Comparison of ENCODE assay signal across 8 cellular contexts in the genomic region with DNA sequence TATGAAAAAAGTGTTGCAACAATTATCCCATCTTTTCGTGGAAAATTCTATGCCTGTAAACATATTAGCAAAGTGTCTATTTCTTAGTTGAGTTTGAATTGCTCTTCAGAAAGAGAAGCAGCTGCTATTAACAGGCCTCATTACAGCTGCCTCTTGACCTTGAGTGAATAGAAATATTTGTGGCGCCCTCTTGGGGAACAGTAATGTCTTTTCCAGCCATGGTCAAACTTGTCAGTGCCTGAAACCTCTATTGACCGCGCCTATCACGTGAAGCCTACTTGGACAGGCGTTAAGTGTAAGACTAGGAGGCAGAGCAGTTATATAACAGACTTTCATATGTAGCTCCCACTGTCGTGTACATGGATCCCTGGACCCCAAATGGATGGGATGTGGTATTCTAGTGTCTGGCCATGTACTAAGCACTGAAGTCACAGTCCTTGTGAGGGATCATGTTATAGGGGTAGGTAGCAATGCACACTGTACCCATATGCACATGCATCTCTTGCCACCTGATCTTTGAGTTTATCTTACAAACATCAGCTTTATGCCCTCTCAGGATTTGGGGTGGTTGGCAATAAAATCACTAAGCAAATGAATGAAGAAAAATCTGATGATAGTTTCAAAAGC.
DNase-seq lines count a peak whose midpoint lies in the region; ATAC-seq and TF ChIP-seq lines count a peak whose summit lies in the region.

No MANE protein-coding gene starts in this region.

- peak; percentile 51 for TF ChIP-seq CTCF in AG04450 (IDR thresholded peaks at IDR 0.05; ENCODE audit: low read depth, low read length)
- TF ChIP-seq CTCF in astrocyte of the spinal cord (IDR thresholded peaks at IDR 0.05; ENCODE audit: low read depth, low read length), result peak; percentile 51
- peak in 1 of 2 donors; percentile 29 for TF ChIP-seq CTCF in left lung (IDR thresholded peaks at IDR 0.05)

- H3K27ac ChIP-seq in AG04450 (ENCODE audit: low read depth, low read length) (no peak overlapping the region), left lung (no peak overlapping the region)

- peaks cover 0 to 6% of the 10 kb centered on the region in 2 donors for H3K4me1 ChIP-seq in left lung

- DNase-seq in AG04450 (ENCODE audit: low read depth, low spot score) (no peak), NCI-H2107 treated with DMSO at 0.1 percent for 48 hours (lab: John Stamatoyannopoulos, UW; ENCODE audit: unreplicated experiment) (peak; percentile 90), astrocyte of the spinal cord (ENCODE audit: low read depth, low spot score) (peak; percentile 65), left lung (peak in 1 of 2 donors; percentile 63), activated gamma-delta T cell treated with Interleukin-2 at 50 U/mL for 16 hours (no peak), NCI-H2029 treated with DMSO at 0.1 percent for 48 hours (lab: John Stamatoyannopoulos, UW) (no peak)

- POLR2A ChIA-PET in AG04450 (lab: Yijun Ruan, JAX), result no interaction called here

- no peaks in the 10 kb centered on the region for H3K27me3 ChIP-seq in AG04450 (ENCODE audit: control insufficient read depth, insufficient read depth, low read length)
- H3K27me3 ChIP-seq in left lung, result no peaks in the 10 kb centered on the region

- CTCF ChIA-PET in AG04450 (lab: Charles Lee), result interaction anchor here (0.6 to 2.3 kb wide), 11 partner anchors 8 to 482 kb away, joined by 3 to 20 read pairs (median 3); no protein-coding TSS in a partner anchor

- no peaks in the 10 kb centered on the region for H3K9me3 ChIP-seq in AG04450 (ENCODE audit: control insufficient read depth, insufficient read depth, low read length)
- peaks cover 0 to 4% of the 10 kb centered on the region in 2 donors for H3K9me3 ChIP-seq in left lung

- H3K4me3 ChIP-seq in AG04450 (ENCODE audit: low read depth, low read length) (no peak overlapping the region), astrocyte of the spinal cord (ENCODE audit: low read depth, low read length) (no peak overlapping the region), left lung (no peak overlapping the region)

- ATAC-seq in GM18505 (IDR thresholded peaks at IDR 0.05; ENCODE audit: unreplicated experiment), result peak; percentile 73
- ATAC-seq in HG02973 (IDR thresholded peaks at IDR 0.05; ENCODE audit: unreplicated experiment), result peak; percentile 51
- ATAC-seq in left lung, result peak; percentile 98

- no peak for TF ChIP-seq POLR2A in GM18505 (IDR thresholded peaks at IDR 0.05; ENCODE audit: borderline replicate concordance, extremely low read depth, insufficient read depth, insufficient read length)

- in situ Hi-C loops in astrocyte of the spinal cord (cut with HindIII; ENCODE audit: low sequenced_read_pairs), result no loop called here

- no peaks in the 10 kb centered on the region for H3K36me3 ChIP-seq in left lung

- intact Hi-C loops in left lung (cut with DNase I), result no loop called here

Comparison
In these comparisons a context has a peak if more than half of its experiments do, and no peak if none do; other contexts are left out.
1. DNase-seq: peak in NCI-H2107 treated with DMSO at 0.1 percent for 48 hours (single experiment) and astrocyte of the spinal cord (single experiment); none in AG04450 (single experiment), activated gamma-delta T cell treated with Interleukin-2 at 50 U/mL for 16 hours (single experiment) and NCI-H2029 treated with DMSO at 0.1 percent for 48 hours (single experiment).
2. Peak in every context shown above with its lines, with median percentiles within 50 percentile points of each other: ATAC-seq.